In genomic region chr2:146444987-146445386, GRCh38 we compare ENCODE assay signal across 30 cellular contexts.
"Had no signal": no experiment of that assay in that cellular context is flagged by ENCODE, and none has a peak within 500 bp of the region (broad histone marks: within the 10 kb centered on the region; RNA-seq: fewer than 3 reads in every experiment).

No MANE protein-coding gene starts in this region.

- H3K27ac Mint-ChIP-seq: naive thymus-derived CD4-positive, alpha-beta T cell; natural killer cell; nephron; neural progenitor cell; progenitor cell of endocrine pancreas; stimulated activated effector memory CD8-positive, alpha-beta T cell treated with anti-CD3 and anti-CD28 coated beads, Interleukin-12 subunit alpha, Interleukin-12 subunit beta, amount 100 ng/mL, for 72 hours; stimulated activated naive B cell treated with anti-CD40 and anti-IgM and Interleukin-4, amounts not matched to agents 10 μg/mL and 1 μg/mL and 100 μg/mL, for 72 hours; stimulated activated naive CD8-positive, alpha-beta T cell treated with anti-CD3 and anti-CD28 coated beads, Interleukin-15, Interleukin-2, amounts not matched to agents 100 ng/mL and 50 ng/mL, for 24 hours had no signal

- H3K79me2 ChIP-seq: parathyroid adenoma had no signal

- H3K27me3 Mint-ChIP-seq: naive thymus-derived CD4-positive, alpha-beta T cell; progenitor cell of endocrine pancreas; stimulated activated naive B cell treated with anti-CD40 and anti-IgM and Interleukin-4, amounts not matched to agents 10 μg/mL and 1 μg/mL and 100 μg/mL, for 72 hours; stimulated activated naive CD8-positive, alpha-beta T cell treated with anti-CD3 and anti-CD28 coated beads, Interleukin-15, Interleukin-2, amounts not matched to agents 100 ng/mL and 50 ng/mL, for 24 hours had no signal

- H3K36me3 ChIP-seq: neural progenitor cell, ovary, right lobe of liver, sigmoid colon, stomach, suprapubic skin, tibial artery, transverse colon, upper lobe of left lung, vagina had no signal

- ATAC-seq: naive thymus-derived CD4-positive, alpha-beta T cell; natural killer cell; psoas muscle; right cardiac atrium; right lobe of liver; stimulated activated effector memory CD8-positive, alpha-beta T cell treated with anti-CD3 and anti-CD28 coated beads, Interleukin-12 subunit alpha, Interleukin-12 subunit beta, amount 100 ng/mL, for 72 hours; stimulated activated naive B cell treated with anti-CD40 and anti-IgM and Interleukin-4, amounts not matched to agents 10 μg/mL and 1 μg/mL and 100 μg/mL, for 72 hours had no signal

- H3K4me3 ChIP-seq: neural progenitor cell, ovary, psoas muscle, right lobe of liver, sigmoid colon, stomach, suprapubic skin, testis, tibial artery, transverse colon, upper lobe of left lung, vagina had no signal

- DNase-seq: naive thymus-derived CD4-positive, alpha-beta T cell; natural killer cell; occipital lobe; ovary; posterior cingulate gyrus; psoas muscle; right cardiac atrium; right lobe of liver; sigmoid colon; small intestine; stimulated activated CD4-positive, alpha-beta T cell treated with anti-CD3 and anti-CD28 coated beads, Interleukin-15, amount 100 ng/mL, for 24 hours; stimulated activated CD4-positive, alpha-beta T cell treated with anti-CD3 and anti-CD28 coated beads, Interleukin-2, amount 100 ng/mL, for 24 hours; stimulated activated CD4-positive, alpha-beta T cell treated with anti-CD3 and anti-CD28 coated beads, Interleukin-2, amount 100 ng/mL, for 48 hours; stimulated activated CD4-positive, alpha-beta T cell treated with anti-CD3 and anti-CD28 coated beads, Interleukin-4, amount 100 ng/mL, for 24 hours; stimulated activated naive B cell treated with anti-CD40 and anti-IgM and Interleukin-4, amounts not matched to agents 10 μg/mL and 1 μg/mL and 100 μg/mL, for 72 hours; stimulated activated naive CD4-positive, alpha-beta T cell treated with Interleukin-2 at 50 U/mL for 16 hours; stomach; substantia nigra; testis; tibial artery; transverse colon; upper lobe of left lung had no signal

- H3K4me3 Mint-ChIP-seq: naive thymus-derived CD4-positive, alpha-beta T cell; natural killer cell; nephron; neural progenitor cell; stimulated activated effector memory CD8-positive, alpha-beta T cell treated with anti-CD3 and anti-CD28 coated beads, Interleukin-12 subunit alpha, Interleukin-12 subunit beta, amount 100 ng/mL, for 72 hours; stimulated activated naive B cell treated with anti-CD40 and anti-IgM and Interleukin-4, amounts not matched to agents 10 μg/mL and 1 μg/mL and 100 μg/mL, for 72 hours; stimulated activated naive CD8-positive, alpha-beta T cell treated with anti-CD3 and anti-CD28 coated beads, Interleukin-15, Interleukin-2, amounts not matched to agents 100 ng/mL and 50 ng/mL, for 24 hours had no signal

- H3K4me2 ChIP-seq: neural progenitor cell had no signal

- H3K27me3 ChIP-seq: neural progenitor cell, ovary, right lobe of liver, sigmoid colon, stomach, suprapubic skin, testis, tibial artery, transverse colon, upper lobe of left lung, vagina had no signal

- H3K27ac ChIP-seq: neural progenitor cell, ovary, parathyroid adenoma, psoas muscle, right lobe of liver, sigmoid colon, stomach, suprapubic skin, testis, tibial artery, transverse colon, upper lobe of left lung, vagina had no signal

- H3K9ac ChIP-seq: neural progenitor cell, parathyroid adenoma had no signal

- H3K4me1 ChIP-seq: neural progenitor cell, parathyroid adenoma, psoas muscle, right lobe of liver, sigmoid colon, stomach, suprapubic skin, testis, tibial artery, transverse colon, upper lobe of left lung, vagina had no signal

- H3K4me1 Mint-ChIP-seq: naive thymus-derived CD4-positive, alpha-beta T cell; natural killer cell; nephron; neural progenitor cell; stimulated activated effector memory CD8-positive, alpha-beta T cell treated with anti-CD3 and anti-CD28 coated beads, Interleukin-12 subunit alpha, Interleukin-12 subunit beta, amount 100 ng/mL, for 72 hours; stimulated activated naive B cell treated with anti-CD40 and anti-IgM and Interleukin-4, amounts not matched to agents 10 μg/mL and 1 μg/mL and 100 μg/mL, for 72 hours had no signal

- H3K36me3 Mint-ChIP-seq: naive thymus-derived CD4-positive, alpha-beta T cell; natural killer cell; neural progenitor cell; stimulated activated effector memory CD8-positive, alpha-beta T cell treated with anti-CD3 and anti-CD28 coated beads, Interleukin-12 subunit alpha, Interleukin-12 subunit beta, amount 100 ng/mL, for 72 hours; stimulated activated naive B cell treated with anti-CD40 and anti-IgM and Interleukin-4, amounts not matched to agents 10 μg/mL and 1 μg/mL and 100 μg/mL, for 72 hours had no signal

- H2AFZ ChIP-seq: neural progenitor cell, parathyroid adenoma had no signal

- H3K9me3 ChIP-seq: ovary, psoas muscle, right lobe of liver, sigmoid colon, stomach, suprapubic skin, testis, tibial artery, transverse colon, upper lobe of left lung, vagina had no signal

- H3K9me3 Mint-ChIP-seq: nephron; neural progenitor cell; stimulated activated naive CD8-positive, alpha-beta T cell treated with anti-CD3 and anti-CD28 coated beads, Interleukin-15, Interleukin-2, amounts not matched to agents 100 ng/mL and 50 ng/mL, for 24 hours had no signal
